Comparison of ENCODE assay signal across 15 cellular contexts in the genomic region with DNA sequence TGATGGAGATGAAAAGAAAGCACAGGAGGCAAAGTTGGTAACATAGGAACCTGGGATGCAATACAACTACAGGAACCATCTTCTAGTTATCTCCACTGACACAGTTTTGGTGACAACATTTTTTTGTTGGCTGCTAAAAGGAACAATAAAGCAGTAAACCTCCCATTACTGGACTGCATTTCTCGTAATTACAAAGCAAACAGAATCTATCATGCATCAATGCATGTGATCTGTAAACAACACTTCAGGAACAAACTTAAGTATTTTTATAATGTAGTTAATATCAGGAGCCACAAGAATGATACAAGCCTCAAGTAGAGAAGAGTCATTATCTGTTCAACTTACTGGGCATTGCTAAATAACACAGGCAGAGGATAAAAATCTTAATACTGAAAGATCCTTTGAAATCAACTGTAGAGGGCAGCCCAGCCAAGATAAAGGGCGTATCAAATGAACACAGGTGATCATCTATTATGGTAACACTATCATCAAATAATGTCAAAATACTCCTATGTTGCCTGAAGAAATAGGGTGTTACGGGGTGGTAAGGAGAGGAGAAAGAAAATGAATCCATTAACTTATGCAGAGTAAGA.
DNase-seq lines count a peak whose midpoint lies in the region; ATAC-seq and TF ChIP-seq lines count a peak whose summit lies in the region.
"Had no signal": no experiment of that assay in that cellular context is flagged by ENCODE, and none has a peak within 500 bp of the region (broad histone marks: within the 10 kb centered on the region; RNA-seq: fewer than 3 reads in every experiment).

No MANE protein-coding gene starts in this region.

- no peak overlapping the region for H2AK5ac ChIP-seq in IMR-90 (ENCODE audit: low read depth, low read length)

- WGBS in IMR-90 (ENCODE audit: extremely low coverage in 2 of 2, insufficient read length in 1 of 2), 2 experiments, result no CpG with 5 or more reads among the region's 3 CpGs

- peak overlapping the region; percentile 55 for H3K14ac ChIP-seq in IMR-90 (replicated peaks; ENCODE audit: low read depth, low read length)

- H3K27me3 ChIP-seq in IMR-90 (ENCODE audit: control insufficient read depth, insufficient read depth, low read length), result no peaks in the 10 kb centered on the region
- H3K27me3 ChIP-seq: esophagus squamous epithelium, MG63 had no signal

- H2BK5ac ChIP-seq in IMR-90 (ENCODE audit: low read depth, low read length, poor library complexity, severe bottlenecking), result no peak overlapping the region

- POLR2A ChIA-PET in IMR-90 (lab: Charles Lee; ENCODE audit: unreplicated experiment), result no interaction called here

- H3K9ac ChIP-seq in IMR-90 (ENCODE audit: low read depth, low read length), result no peak overlapping the region

- no peak overlapping the region for H3K4me3 ChIP-seq in IMR-90 (ENCODE audit: insufficient read depth, low read depth, low read length)
- H3K4me3 ChIP-seq: esophagus squamous epithelium, MG63 had no signal

- H3K27ac Mint-ChIP-seq in mesothelial cell of epicardium (peak overlapping the region; percentile 45), progenitor cell of endocrine pancreas (no peak overlapping the region)
- H3K27ac Mint-ChIP-seq: activated CD8-positive, alpha-beta memory T cell treated with anti-CD3 and anti-CD28 coated beads, Interleukin-2, amount 10 ng/mL, durations not matched to agents 7 days and 5 days; T-helper 17 cell had no signal

- H4K20me1 ChIP-seq in IMR-90 (ENCODE audit: insufficient read depth, low read length), result peaks cover 26% of the 10 kb centered on the region; the same call in 1 of the 2 replicates

- peaks cover 11% of the 10 kb centered on the region for H3K4me1 ChIP-seq in IMR-90 (ENCODE audit: control insufficient read depth, insufficient read depth, low read length)

- no peak overlapping the region for H2BK120ac ChIP-seq in IMR-90 (ENCODE audit: low read depth, low read length)

- H3K4me3 Mint-ChIP-seq in mesothelial cell of epicardium (no peak overlapping the region), progenitor cell of endocrine pancreas (ENCODE audit: low read depth) (no peak overlapping the region)
- H3K4me3 Mint-ChIP-seq: activated CD8-positive, alpha-beta memory T cell treated with anti-CD3 and anti-CD28 coated beads, Interleukin-2, amount 10 ng/mL, durations not matched to agents 7 days and 5 days; T-helper 17 cell had no signal

- TF ChIP-seq RAD21 in IMR-90 (IDR thresholded peaks at IDR 0.05; ENCODE audit: low read length), result no peak

- H2AFZ ChIP-seq in IMR-90 (replicated peaks; ENCODE audit: low read length, poor library complexity), result no peak overlapping the region

- CTCF ChIA-PET in IMR-90 (lab: Yijun Ruan, JAX), result interaction anchor here (1.6 kb wide), 1 partner anchor 212 kb away, joined by 3 read pairs; no protein-coding TSS in a partner anchor

- H3K4me1 Mint-ChIP-seq in mesothelial cell of epicardium, result peaks cover 13% of the 10 kb centered on the region
- peaks cover 4% of the 10 kb centered on the region for H3K4me1 Mint-ChIP-seq in progenitor cell of endocrine pancreas (ENCODE audit: low read depth)

- intact Hi-C loops in IMR-90 (cut with micrococcal nuclease), result loop anchor here (5.0 kb wide), 1 partner anchor 214 kb away; no protein-coding TSS in a partner anchor
- intact Hi-C loops in posterior vena cava (cut with DNase I), result loop anchor here (10.0 kb wide), 1 partner anchor 211 kb away; no protein-coding TSS in a partner anchor

- dilution Hi-C loops in IMR-90 (cut with HindIII; ENCODE audit: low sequenced_read_pairs, unreplicated experiment), result no loop called here

- H3K9me1 ChIP-seq in IMR-90 (ENCODE audit: insufficient read depth, low read length), result peaks cover 8% of the 10 kb centered on the region

- 0 out of 2 replicates have a peak, but pooled peaks have one; percentile 2 for TF ChIP-seq CTCF in IMR-90 (conservative IDR thresholded peaks at IDR 0.05; ENCODE audit: low read depth, low read length)
- TF ChIP-seq CTCF in mesothelial cell of epicardium (IDR thresholded peaks at IDR 0.05; ENCODE audit: unreplicated experiment), result no peak
- no peak for TF ChIP-seq CTCF in progenitor cell of endocrine pancreas (IDR thresholded peaks at IDR 0.05; ENCODE audit: unreplicated experiment)

- H3K36me3 ChIP-seq in IMR-90 (ENCODE audit: control insufficient read depth, insufficient read depth, low read length), result no peaks in the 10 kb centered on the region
- H3K36me3 ChIP-seq: MG63 had no signal

- no peak overlapping the region for H3K27ac ChIP-seq in IMR-90 (ENCODE audit: insufficient read depth, low read length)
- H3K27ac ChIP-seq: esophagus squamous epithelium had no signal

- H4K8ac ChIP-seq in IMR-90 (ENCODE audit: low read depth in 2 of 2, low read length in 2 of 2), result no peak overlapping the region

- no peak overlapping the region for H3K56ac ChIP-seq in IMR-90 (ENCODE audit: extremely low read depth, insufficient read depth, low read length)

- TF ChIP-seq POLR2A in IMR-90 (IDR thresholded peaks at IDR 0.05; ENCODE audit: low read depth, low read length), result no peak

- ATAC-seq in IMR-90 (ENCODE audit: low read depth), result no peak
- ATAC-seq in GM18867 (IDR thresholded peaks at IDR 0.05; ENCODE audit: unreplicated experiment), result no peak
- ATAC-seq: activated CD8-positive, alpha-beta memory T cell treated with anti-CD3 and anti-CD28 coated beads, Interleukin-2, amount 10 ng/mL, durations not matched to agents 7 days and 5 days; T-helper 17 cell had no signal

- DNase-seq in DMS153 treated with DMSO at 0.1 percent for 48 hours (lab: John Stamatoyannopoulos, UW; ENCODE audit: unreplicated experiment) (peak; percentile 38), IMR-90 (no peak), OCI-M1 (lab: John Stamatoyannopoulos, UW) (peak; percentile 7), mesothelial cell of epicardium (ENCODE audit: low spot score in 2 of 2, unreplicated experiment in 2 of 2) (no peak), GM03348 (ENCODE audit: low spot score) (no peak), posterior vena cava (ENCODE audit: low spot score) (no peak), progenitor cell of endocrine pancreas (ENCODE audit: low spot score, unreplicated experiment) (no peak)
- DNase-seq: activated CD4-positive, CD25-positive, alpha-beta regulatory T cell; activated CD8-positive, alpha-beta memory T cell treated with anti-CD3 and anti-CD28 coated beads, Interleukin-2, amount 10 ng/mL, durations not matched to agents 7 days and 5 days; activated naive CD4-positive, alpha-beta T cell; C1 segment of cervical spinal cord; esophagus squamous epithelium; MG63; T-helper 17 cell had no signal

- H3K27me3 Mint-ChIP-seq in mesothelial cell of epicardium (ENCODE audit: low read depth) (no peaks in the 10 kb centered on the region), progenitor cell of endocrine pancreas (no peaks in the 10 kb centered on the region)
- H3K27me3 Mint-ChIP-seq: activated CD8-positive, alpha-beta memory T cell treated with anti-CD3 and anti-CD28 coated beads, Interleukin-2, amount 10 ng/mL, durations not matched to agents 7 days and 5 days; T-helper 17 cell had no signal

- no peak overlapping the region for H4K5ac ChIP-seq in IMR-90 (ENCODE audit: low read depth, low read length)

- no peak overlapping the region for H3K4me2 ChIP-seq in IMR-90 (ENCODE audit: low read depth, low read length)

- H3K4ac ChIP-seq in IMR-90 (ENCODE audit: low read depth, low read length), result 0 out of 2 replicates have a peak overlapping the region, but pooled peaks have one; percentile 15

- H4K91ac ChIP-seq in IMR-90 (ENCODE audit: insufficient read depth, low read depth, low read length), result no peak overlapping the region

- no peaks in the 10 kb centered on the region for H3K9me3 ChIP-seq in IMR-90 (ENCODE audit: control insufficient read depth, insufficient read depth, low read length)
- H3K9me3 ChIP-seq: esophagus squamous epithelium, MG63 had no signal

- H3K23ac ChIP-seq in IMR-90 (ENCODE audit: low read depth, low read length), result peak overlapping the region; percentile 38; the same call in 1 of the 2 replicates

- BruUV-seq in IMR-90 (replicated peaks; lab: Mats Ljungman, UMichigan), result no TSS peak

- no peak overlapping the region for H2BK20ac ChIP-seq in IMR-90 (ENCODE audit: low read depth, low read length)

- no peak overlapping the region for H2AK9ac ChIP-seq in IMR-90 (replicated peaks; ENCODE audit: low read depth, low read length, poor library complexity)

- no peak overlapping the region for H2BK15ac ChIP-seq in IMR-90 (ENCODE audit: low read depth, low read length)

- in situ Hi-C loops in IMR-90 (cut with MboI; ENCODE audit: low sequenced_read_pairs), result loop anchor here (10.0 kb wide), 1 partner anchor 211 kb away; no protein-coding TSS in a partner anchor

- no peak overlapping the region for H3K18ac ChIP-seq in IMR-90 (ENCODE audit: low read depth, low read length)

- H3K9me3 Mint-ChIP-seq in mesothelial cell of epicardium, result no peaks in the 10 kb centered on the region
- H3K9me3 Mint-ChIP-seq in progenitor cell of endocrine pancreas (ENCODE audit: low read depth), result no peaks in the 10 kb centered on the region

- peaks cover 4% of the 10 kb centered on the region for H3K36me3 Mint-ChIP-seq in mesothelial cell of epicardium
- H3K36me3 Mint-ChIP-seq in progenitor cell of endocrine pancreas (ENCODE audit: insufficient read depth), result no peaks in the 10 kb centered on the region

- peaks cover 17 to 62% of the 10 kb centered on the region in 2 experiments for H3K79me1 ChIP-seq in IMR-90 (ENCODE audit: low read depth in 1 of 2, low read length in 2 of 2)

TF ChIP-seq in IMR-90, 13 proteins besides CTCF, POLR2A, EP300 and RAD21 (continues in another document):
- TF ChIP-seq NFE2L2 (IDR thresholded peaks at IDR 0.05; ENCODE audit: low read depth, low read length) (no peak), RFX5 (IDR thresholded peaks at IDR 0.05; ENCODE audit: low read depth, low read length) (no peak), SMC3 (IDR thresholded peaks at IDR 0.05; ENCODE audit: low read depth, low read length) (no peak), BHLHE40 (IDR thresholded peaks at IDR 0.05; ENCODE audit: low read depth, low read length) (no peak)
- TF ChIP-seq, protein P1, sequence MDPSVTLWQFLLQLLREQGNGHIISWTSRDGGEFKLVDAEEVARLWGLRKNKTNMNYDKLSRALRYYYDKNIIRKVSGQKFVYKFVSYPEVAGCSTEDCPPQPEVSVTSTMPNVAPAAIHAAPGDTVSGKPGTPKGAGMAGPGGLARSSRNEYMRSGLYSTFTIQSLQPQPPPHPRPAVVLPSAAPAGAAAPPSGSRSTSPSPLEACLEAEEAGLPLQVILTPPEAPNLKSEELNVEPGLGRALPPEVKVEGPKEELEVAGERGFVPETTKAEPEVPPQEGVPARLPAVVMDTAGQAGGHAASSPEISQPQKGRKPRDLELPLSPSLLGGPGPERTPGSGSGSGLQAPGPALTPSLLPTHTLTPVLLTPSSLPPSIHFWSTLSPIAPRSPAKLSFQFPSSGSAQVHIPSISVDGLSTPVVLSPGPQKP (IDR thresholded peaks at IDR 0.05; ENCODE audit: borderline replicate concordance, low read depth, low read length), result no peak

Comparison
In these comparisons a context has a peak if more than half of its experiments do, and no peak if none do; other contexts are left out.
1. DNase-seq: peak in DMS153 treated with DMSO at 0.1 percent for 48 hours (single experiment) and OCI-M1 (single experiment); none in IMR-90 (single experiment), mesothelial cell of epicardium (0 of 2), GM03348 (single experiment), posterior vena cava (single experiment) and progenitor cell of endocrine pancreas (single experiment).